Comparison of ENCODE assay signal across 1 cellular context in genomic region chr10:31584098-31584631, GRCh38.
TF ChIP-seq lines count a peak whose summit lies in the region.

No MANE protein-coding gene starts in this region.

TF ChIP-seq in H1, 55 proteins besides CTCF, POLR2A, EP300 and RAD21:
- TF ChIP-seq BRCA1 (IDR thresholded peaks at IDR 0.05; ENCODE audit: low read depth, low read length): no peak
- TF ChIP-seq JUND (IDR thresholded peaks at IDR 0.05; ENCODE audit: low read length): no peak
- TF ChIP-seq CBX5 (IDR thresholded peaks at IDR 0.05; ENCODE audit: low read depth, low read length): no peak
- no peak for TF ChIP-seq MAX (IDR thresholded peaks at IDR 0.05)
- no peak for TF ChIP-seq NANOG (IDR thresholded peaks at IDR 0.05; ENCODE audit: insufficient read depth, low read depth, low read length, poor library complexity, severe bottlenecking)
- no peak for TF ChIP-seq SAP30 (IDR thresholded peaks at IDR 0.05; ENCODE audit: insufficient read depth, insufficient replicate concordance, low read length)
- no peak for TF ChIP-seq CBX8 (IDR thresholded peaks at IDR 0.05; ENCODE audit: borderline replicate concordance, low read depth, low read length)
- no peak for TF ChIP-seq TEAD4 (IDR thresholded peaks at IDR 0.05; ENCODE audit: low read depth, low read length)
- TF ChIP-seq GTF2F1 (IDR thresholded peaks at IDR 0.05; ENCODE audit: borderline replicate concordance, low read depth, low read length): no peak
- no peak for TF ChIP-seq TAF1 (IDR thresholded peaks at IDR 0.05; ENCODE audit: low read depth, low read length)
- no peak for TF ChIP-seq SIRT6 (IDR thresholded peaks at IDR 0.05; ENCODE audit: low read length)
